In genomic region chr18:45847119-45847518, GRCh38 we compare ENCODE assay signal across 27 cellular contexts. TPM values are rescaled to one million over a fixed set of nuclear protein-coding genes. Genes with fewer than 3 reads are reported as not detected.
A peak's percentile ranks its signal among the peaks of the same experiment; 100 is the strongest.
DNase-seq lines count a peak whose midpoint lies in the region; ATAC-seq and TF ChIP-seq lines count a peak whose summit lies in the region.
"Had no signal": no experiment of that assay in that cellular context is flagged by ENCODE, and none has a peak within 500 bp of the region (broad histone marks: within the 10 kb centered on the region; RNA-seq: fewer than 3 reads in every experiment).

No MANE protein-coding gene starts in this region.

- peaks cover 5% of the 10 kb centered on the region for H3K36me3 ChIP-seq in right atrium auricular region
- H3K36me3 ChIP-seq: HAP-1 had no signal

- TF ChIP-seq CTCF in astrocyte of the cerebellum (IDR thresholded peaks at IDR 0.05; ENCODE audit: low read depth, low read length, missing control alignments) (no peak), right atrium auricular region (IDR thresholded peaks at IDR 0.05) (no peak)

- H3K27ac Mint-ChIP-seq in stimulated activated effector memory CD8-positive, alpha-beta T cell treated with anti-CD3 and anti-CD28 coated beads, Interleukin-12 subunit alpha, Interleukin-12 subunit beta, amount 100 ng/mL, for 72 hours = peak overlapping the region; percentile 56
- H3K27ac Mint-ChIP-seq: GM23338 had no signal

- no peaks in the 10 kb centered on the region for H3K27me3 ChIP-seq in right atrium auricular region
- H3K27me3 ChIP-seq: SJSA1 had no signal

- H3K4me1 Mint-ChIP-seq in stimulated activated effector memory CD8-positive, alpha-beta T cell treated with anti-CD3 and anti-CD28 coated beads, Interleukin-12 subunit alpha, Interleukin-12 subunit beta, amount 100 ng/mL, for 72 hours = no peaks in the 10 kb centered on the region

- H3K4me3 Mint-ChIP-seq in stimulated activated effector memory CD8-positive, alpha-beta T cell treated with anti-CD3 and anti-CD28 coated beads, Interleukin-12 subunit alpha, Interleukin-12 subunit beta, amount 100 ng/mL, for 72 hours = no peak overlapping the region
- H3K4me3 Mint-ChIP-seq: GM23338 had no signal

- H3K9me3 Mint-ChIP-seq in stimulated activated effector memory CD8-positive, alpha-beta T cell treated with anti-CD3 and anti-CD28 coated beads, Interleukin-12 subunit alpha, Interleukin-12 subunit beta, amount 100 ng/mL, for 72 hours = no peaks in the 10 kb centered on the region
- H3K9me3 Mint-ChIP-seq: GM23338 had no signal

- no peaks in the 10 kb centered on the region for H3K4me1 ChIP-seq in right atrium auricular region
- H3K4me1 ChIP-seq: HAP-1 had no signal

- in situ Hi-C loops in astrocyte of the cerebellum (cut with HindIII; ENCODE audit: low sequenced_read_pairs) = no loop called here

- no peaks in the 10 kb centered on the region for H3K9me3 ChIP-seq in right atrium auricular region
- H3K9me3 ChIP-seq: HAP-1, SJSA1 had no signal

- peaks cover 30% of the 10 kb centered on the region for H3K36me3 Mint-ChIP-seq in stimulated activated effector memory CD8-positive, alpha-beta T cell treated with anti-CD3 and anti-CD28 coated beads, Interleukin-12 subunit alpha, Interleukin-12 subunit beta, amount 100 ng/mL, for 72 hours

- peak; percentile 35 for DNase-seq in DMS79 treated with DMSO at 0.1 percent for 48 hours (lab: John Stamatoyannopoulos, UW)
- no peak for DNase-seq in DMS79 (lab: John Stamatoyannopoulos, UW)
- peak; percentile 33 for DNase-seq in LoVo (ENCODE audit: low spot score)
- peak; percentile 26 for DNase-seq in astrocyte of the cerebellum (ENCODE audit: low read depth)
- DNase-seq in stimulated activated effector memory CD8-positive, alpha-beta T cell treated with anti-CD3 and anti-CD28 coated beads, Interleukin-12 subunit alpha, Interleukin-12 subunit beta, amount 100 ng/mL, for 72 hours (ENCODE audit: low spot score in 2 of 2) = no peak
- DNase-seq in right atrium auricular region (ENCODE audit: low spot score) = no peak
- DNase-seq: ACHN, COR-L47, DND-41, MM.1S, NCI-H1092, NCI-H146, NCI-H2029, NCI-H2227 treated with DMSO at 0.1 percent for 48 hours, NCI-H510A treated with DMSO at 0.1 percent for 48 hours, NCI-H748 treated with DMSO at 0.1 percent for 48 hours, OCI-M1 had no signal

- no peak overlapping the region for H3K27ac ChIP-seq in right atrium auricular region
- H3K27ac ChIP-seq: 22Rv1, C4-2B, HL-60, SJSA1 had no signal

- H3K4me3 ChIP-seq in astrocyte of the cerebellum (ENCODE audit: low read depth, low read length) = no peak overlapping the region
- no peak overlapping the region for H3K4me3 ChIP-seq in right atrium auricular region
- H3K4me3 ChIP-seq: GM23338, HAP-1, K562, SJSA1 had no signal

- no peak for ATAC-seq in stimulated activated effector memory CD8-positive, alpha-beta T cell treated with anti-CD3 and anti-CD28 coated beads, Interleukin-12 subunit alpha, Interleukin-12 subunit beta, amount 100 ng/mL, for 72 hours
- no peak for ATAC-seq in GM19035 (IDR thresholded peaks at IDR 0.05; ENCODE audit: unreplicated experiment)
- ATAC-seq in HG02763 (IDR thresholded peaks at IDR 0.05; ENCODE audit: unreplicated experiment) = no peak
- ATAC-seq: GM23338, HepG2, K562 had no signal

RNA-seq across cellular contexts. Expression of gene SIGLEC15, which starts 21.6 kb away (rescaled TPM):
- total RNA-seq in right atrium auricular region = 1 to 10 TPM in 1 of 2 donors, not detected in 1; 1.9 TPM
- total RNA-seq: GM23338, HepG2, K562 had no signal

Comparison
In these comparisons a context has a peak if more than half of its experiments do, and no peak if none do; other contexts are left out.
1. DNase-seq: peak in DMS79 treated with DMSO at 0.1 percent for 48 hours (single experiment), LoVo (single experiment) and astrocyte of the cerebellum (single experiment); none in DMS79 (single experiment), stimulated activated effector memory CD8-positive, alpha-beta T cell treated with anti-CD3 and anti-CD28 coated beads, Interleukin-12 subunit alpha, Interleukin-12 subunit beta, amount 100 ng/mL, for 72 hours (0 of 2) and right atrium auricular region (single experiment).